23 cellular contexts compared by ENCODE assay signal in genomic region chr11:27253200-27253599, GRCh38.
"Had no signal": no experiment of that assay in that cellular context is flagged by ENCODE, and none has a peak within 500 bp of the region (broad histone marks: within the 10 kb centered on the region; RNA-seq: fewer than 3 reads in every experiment).

No MANE protein-coding gene starts in this region.

- ATAC-seq: effector memory CD8-positive, alpha-beta T cell; gastrocnemius medialis; left lobe of liver; mucosa of descending colon; natural killer cell treated with Interleukin-12 subunit alpha and Interleukin-12 subunit beta and Interleukin-15 and Interleukin-18, amount 100 ng/mL, for 72 hours; sciatic nerve; stimulated activated effector memory CD8-positive, alpha-beta T cell treated with anti-CD3 and anti-CD28 coated beads, Interleukin-12 subunit alpha, Interleukin-12 subunit beta, amount 100 ng/mL, for 72 hours had no signal

- H3K4me3 Mint-ChIP-seq: effector memory CD8-positive, alpha-beta T cell; memory B cell; naive B cell; natural killer cell treated with Interleukin-12 subunit alpha and Interleukin-12 subunit beta and Interleukin-15 and Interleukin-18, amount 100 ng/mL, for 72 hours; stimulated activated effector memory CD8-positive, alpha-beta T cell treated with anti-CD3 and anti-CD28 coated beads, Interleukin-12 subunit alpha, Interleukin-12 subunit beta, amount 100 ng/mL, for 72 hours had no signal

- H3K36me3 ChIP-seq: gastrocnemius medialis, prostate gland, right atrium auricular region, stomach, tibial artery, upper lobe of left lung had no signal

- H3K27ac ChIP-seq: gastrocnemius medialis, prostate gland, right atrium auricular region, stomach, tibial artery, upper lobe of left lung had no signal

- FAIRE-seq: kidney, urothelium cell line had no signal

- H3K4me1 ChIP-seq: gastrocnemius medialis, prostate gland, stomach, tibial artery, upper lobe of left lung had no signal

- H3K27me3 ChIP-seq: gastrocnemius medialis, right atrium auricular region, stomach, tibial artery, upper lobe of left lung had no signal

- H3K4me3 ChIP-seq: gastrocnemius medialis, lung, mucosa of descending colon, prostate gland, right atrium auricular region, stomach, tibial artery, upper lobe of left lung had no signal

- H3K27ac Mint-ChIP-seq: effector memory CD8-positive, alpha-beta T cell; memory B cell; naive B cell; natural killer cell treated with Interleukin-12 subunit alpha and Interleukin-12 subunit beta and Interleukin-15 and Interleukin-18, amount 100 ng/mL, for 72 hours; stimulated activated effector memory CD8-positive, alpha-beta T cell treated with anti-CD3 and anti-CD28 coated beads, Interleukin-12 subunit alpha, Interleukin-12 subunit beta, amount 100 ng/mL, for 72 hours had no signal

- H3K9me3 ChIP-seq: gastrocnemius medialis, mucosa of descending colon, prostate gland, right atrium auricular region, stomach, tibial artery, upper lobe of left lung had no signal

- DNase-seq: cortex of kidney; effector memory CD8-positive, alpha-beta T cell; gastrocnemius medialis; head of caudate nucleus; kidney; mucosa of descending colon; naive B cell; nucleus accumbens; stimulated activated CD4-positive, alpha-beta T cell treated with anti-CD3 and anti-CD28 coated beads, Interleukin-2, amount 100 ng/mL, for 24 hours; stimulated activated CD4-positive, alpha-beta T cell treated with anti-CD3 and anti-CD28 coated beads, Interleukin-4, amount 100 ng/mL, for 24 hours; stimulated activated naive CD4-positive, alpha-beta T cell treated with Interleukin-2 at 50 U/mL for 16 hours; stomach; tibial artery; upper lobe of left lung had no signal

- H3K9me3 Mint-ChIP-seq: effector memory CD8-positive, alpha-beta T cell; memory B cell; stimulated activated effector memory CD8-positive, alpha-beta T cell treated with anti-CD3 and anti-CD28 coated beads, Interleukin-12 subunit alpha, Interleukin-12 subunit beta, amount 100 ng/mL, for 72 hours had no signal

- H3K36me3 Mint-ChIP-seq: memory B cell; naive B cell; natural killer cell treated with Interleukin-12 subunit alpha and Interleukin-12 subunit beta and Interleukin-15 and Interleukin-18, amount 100 ng/mL, for 72 hours; stimulated activated effector memory CD8-positive, alpha-beta T cell treated with anti-CD3 and anti-CD28 coated beads, Interleukin-12 subunit alpha, Interleukin-12 subunit beta, amount 100 ng/mL, for 72 hours had no signal

- H3K4me1 Mint-ChIP-seq: memory B cell; naive B cell; stimulated activated effector memory CD8-positive, alpha-beta T cell treated with anti-CD3 and anti-CD28 coated beads, Interleukin-12 subunit alpha, Interleukin-12 subunit beta, amount 100 ng/mL, for 72 hours had no signal
